2 cellular contexts compared by ENCODE assay signal in the genomic region with DNA sequence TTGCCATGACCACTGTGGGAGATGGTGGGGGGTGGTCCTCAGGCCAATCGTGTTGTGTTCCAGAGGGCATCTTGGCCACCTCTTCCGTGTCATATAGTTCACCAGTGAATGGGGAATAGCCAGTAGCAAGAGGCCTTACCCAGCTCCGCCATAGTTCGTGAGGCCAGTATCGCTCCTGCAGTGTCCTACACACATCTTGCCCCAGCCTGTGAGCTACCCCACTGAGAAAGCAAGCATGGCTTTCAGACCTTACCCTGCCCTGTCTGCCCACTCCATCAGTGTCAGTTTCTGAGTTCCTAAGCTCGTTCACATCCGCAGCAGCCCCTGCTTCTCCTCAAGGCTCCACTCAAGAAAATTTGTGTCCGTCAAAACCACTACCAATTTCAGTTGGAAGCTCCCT.
A peak's percentile ranks its signal among the peaks of the same experiment; 100 is the strongest.
DNase-seq lines count a peak whose midpoint lies in the region; TF ChIP-seq lines count a peak whose summit lies in the region.
"Not testable (repeated sequence)": the region's sequence is repeated elsewhere in the genome, so short reads cannot be mapped to it uniquely, and the experiment has no call there.

No MANE protein-coding gene starts in this region.

- H3K4me1 Mint-ChIP-seq in activated naive CD4-positive, alpha-beta T cell treated with anti-CD3 and anti-CD28 coated beads, Interleukin-2, amount 10 ng/mL, durations not matched to agents 7 days and 5 days; chondrocyte (ENCODE audit: low read depth): not testable (repeated sequence)

- H3K27ac Mint-ChIP-seq in activated naive CD4-positive, alpha-beta T cell treated with anti-CD3 and anti-CD28 coated beads, Interleukin-2, amount 10 ng/mL, durations not matched to agents 7 days and 5 days, result peak overlapping the region; percentile 33
- not testable (repeated sequence) for H3K27ac Mint-ChIP-seq in chondrocyte (ENCODE audit: unreplicated experiment)

- DNase-seq in activated naive CD4-positive, alpha-beta T cell treated with anti-CD3 and anti-CD28 coated beads, Interleukin-2, amount 10 ng/mL, durations not matched to agents 7 days and 5 days, result not testable (repeated sequence)
- peak; percentile 55 for DNase-seq in chondrocyte (ENCODE audit: low spot score)

- not testable (repeated sequence) for H3K36me3 Mint-ChIP-seq in activated naive CD4-positive, alpha-beta T cell treated with anti-CD3 and anti-CD28 coated beads, Interleukin-2, amount 10 ng/mL, durations not matched to agents 7 days and 5 days; chondrocyte (ENCODE audit: low read depth)

- not testable (repeated sequence) for H3K27me3 Mint-ChIP-seq in activated naive CD4-positive, alpha-beta T cell treated with anti-CD3 and anti-CD28 coated beads, Interleukin-2, amount 10 ng/mL, durations not matched to agents 7 days and 5 days; chondrocyte (ENCODE audit: low read depth)

- CTCF ChIA-PET in activated naive CD4-positive, alpha-beta T cell treated with anti-CD3 and anti-CD28 coated beads, Interleukin-2, amount 10 ng/mL, durations not matched to agents 7 days and 5 days (lab: Charles Lee), result not testable (repeated sequence)

- not testable (repeated sequence) for H3K4me3 Mint-ChIP-seq in activated naive CD4-positive, alpha-beta T cell treated with anti-CD3 and anti-CD28 coated beads, Interleukin-2, amount 10 ng/mL, durations not matched to agents 7 days and 5 days; chondrocyte (ENCODE audit: unreplicated experiment)

- H3K9me3 Mint-ChIP-seq in activated naive CD4-positive, alpha-beta T cell treated with anti-CD3 and anti-CD28 coated beads, Interleukin-2, amount 10 ng/mL, durations not matched to agents 7 days and 5 days; chondrocyte (ENCODE audit: low read depth): not testable (repeated sequence)

- TF ChIP-seq CTCF in chondrocyte (IDR thresholded peaks at IDR 0.05), result not testable (repeated sequence)
